ENCODE assay signal across 8 cellular contexts in genomic region chr11:65615950-65616574, GRCh38. TPM values are rescaled to one million over a fixed set of nuclear protein-coding genes. Genes with fewer than 3 reads are reported as not detected.
DNase-seq lines count a peak whose midpoint lies in the region; ATAC-seq and TF ChIP-seq lines count a peak whose summit lies in the region.

No MANE protein-coding gene starts in this region.

- H3K27ac Mint-ChIP-seq in activated CD4-positive, alpha-beta T cell treated with anti-CD3 and anti-CD28 coated beads for 36 hours, result peak overlapping the region; percentile 94
- H3K27ac Mint-ChIP-seq in T-cell (peak overlapping the region; percentile 95 to 97), endothelial cell (ENCODE audit: unreplicated experiment) (peak overlapping the region; percentile 87)
- H3K27ac Mint-ChIP-seq in naive thymus-derived CD8-positive, alpha-beta T cell, result peak overlapping the region; percentile 88 to 99 (median 97)

- POLR2A ChIA-PET in activated CD4-positive, alpha-beta T cell treated with anti-CD3 and anti-CD28 coated beads for 36 hours (lab: Charles Lee), result interaction anchor here (0.8 to 1.4 kb wide), 7 partner anchors 22 to 191 kb away, joined by 3 to 9 read pairs (median 4); partner anchors contain the start of genes EHBP1L1, MALAT1, SCYL1 and SIPA1
- POLR2A ChIA-PET in T-cell (lab: Charles Lee), result interaction anchor here (0.5 to 1.5 kb wide), 4 partner anchors 22 to 243 kb away, joined by 3 to 9 read pairs (median 6); partner anchors contain the start of genes FAM89B (in 1 of the 2) and SIPA1 (in 1 of the 2)
- POLR2A ChIA-PET in naive thymus-derived CD8-positive, alpha-beta T cell (lab: Charles Lee), result interaction anchor here (0.6 to 38.5 kb wide), 29 partner anchors 10 to 652 kb away, joined by 3 to 1068 read pairs (median 7); partner anchors contain the start of genes BANF1, CCDC85B, EHBP1L1 and EIF1AD

- peak overlapping the region; percentile 96 for H3K4me3 Mint-ChIP-seq in activated CD4-positive, alpha-beta T cell treated with anti-CD3 and anti-CD28 coated beads for 36 hours
- H3K4me3 Mint-ChIP-seq in T-cell (peak overlapping the region; percentile 91 to 96 (median 93)), endothelial cell (ENCODE audit: unreplicated experiment) (peak overlapping the region; percentile 98)
- H3K4me3 Mint-ChIP-seq in naive thymus-derived CD8-positive, alpha-beta T cell, result peak overlapping the region; percentile 94 to 99 (median 96)

- no peak for TF ChIP-seq CTCF in endothelial cell (IDR thresholded peaks at IDR 0.05; ENCODE audit: unreplicated experiment)

- peaks cover 31% of the 10 kb centered on the region for H3K4me1 Mint-ChIP-seq in activated CD4-positive, alpha-beta T cell treated with anti-CD3 and anti-CD28 coated beads for 36 hours
- H3K4me1 Mint-ChIP-seq in T-cell, result peaks cover 39 to 51% (median 45%) of the 10 kb centered on the region in 3 donors
- H3K4me1 Mint-ChIP-seq in endothelial cell (ENCODE audit: unreplicated experiment), result peaks cover 19% of the 10 kb centered on the region
- H3K4me1 Mint-ChIP-seq in naive thymus-derived CD8-positive, alpha-beta T cell, result peaks cover 19 to 50% (median 45%) of the 10 kb centered on the region in 4 donors

- in situ Hi-C loops in KBM-7 (cut with MboI; ENCODE audit: low pct_unique_long_range_greater_than_20kb, low sequenced_read_pairs), result no loop called here

- CTCF ChIA-PET in activated CD4-positive, alpha-beta T cell treated with anti-CD3 and anti-CD28 coated beads for 36 hours (lab: Charles Lee), result interaction anchor here (0.8 to 1.8 kb wide), 11 partner anchors 10 to 429 kb away, joined by 3 to 20 read pairs (median 4); partner anchors contain the start of genes CCDC85B, FAM89B, SIPA1 and ZNRD2
- CTCF ChIA-PET in T-cell (lab: Charles Lee), result interaction anchor here in 1 of 2 donors (0.6 to 1.8 kb wide), 7 partner anchors 22 to 1862 kb away, joined by 3 to 11 read pairs (median 6); partner anchors contain the start of genes CFL1, FIBP, MUS81 and SIPA1

- ATAC-seq in activated CD4-positive, alpha-beta T cell treated with anti-CD3 and anti-CD28 coated beads for 36 hours, result no peak
- ATAC-seq in HG02973 (IDR thresholded peaks at IDR 0.05; ENCODE audit: unreplicated experiment) (peak; percentile 2), T-cell (replicated peaks in 1 of 4) (no peak), GM18873 (IDR thresholded peaks at IDR 0.05; ENCODE audit: low FRiP score, unreplicated experiment) (no peak)
- ATAC-seq in naive thymus-derived CD8-positive, alpha-beta T cell, result peak in 1 of 2 donors; percentile 1

- intact Hi-C loops in activated CD4-positive, alpha-beta T cell treated with anti-CD3 and anti-CD28 coated beads for 36 hours (cut with DNase I, micrococcal nuclease), result loop anchor here (1.0 to 2.0 kb wide), 24 partner anchors 22 to 692 kb away; partner anchors contain the start of genes SIPA1 (in 2 of the 2), SLC25A45 (in 2 of the 2), ZNRD2 (in 2 of the 2) and BANF1 (in 1 of the 2)

- peaks cover 45% of the 10 kb centered on the region for H3K36me3 Mint-ChIP-seq in activated CD4-positive, alpha-beta T cell treated with anti-CD3 and anti-CD28 coated beads for 36 hours (ENCODE audit: low read depth)
- H3K36me3 Mint-ChIP-seq in T-cell (peaks cover 4% of the 10 kb centered on the region), endothelial cell (ENCODE audit: low read depth, unreplicated experiment) (peaks cover 29% of the 10 kb centered on the region)
- peaks cover 0 to 30% (median 3%) of the 10 kb centered on the region in 3 donors for H3K36me3 Mint-ChIP-seq in naive thymus-derived CD8-positive, alpha-beta T cell

- DNase-seq in activated CD4-positive, alpha-beta T cell treated with anti-CD3 and anti-CD28 coated beads for 36 hours, result peak; percentile 68
- no peak for DNase-seq in activated CD4-positive, alpha-beta T cell treated with anti-CD3 and anti-CD28 coated beads for 1 hour
- peak in 7 of 34 experiments; percentile 15 to 47 (median 30) for DNase-seq in T-cell
- DNase-seq in endothelial cell (ENCODE audit: low spot score), result peak; percentile 60
- peak in 1 of 10 donors; percentile 51 for DNase-seq in naive thymus-derived CD8-positive, alpha-beta T cell
- DNase-seq in KBM-7, result no peak

- no peaks in the 10 kb centered on the region for H3K9me3 Mint-ChIP-seq in activated CD4-positive, alpha-beta T cell treated with anti-CD3 and anti-CD28 coated beads for 36 hours (ENCODE audit: low read depth)
- no peaks in the 10 kb centered on the region for H3K9me3 Mint-ChIP-seq in T-cell
- H3K9me3 Mint-ChIP-seq in endothelial cell (ENCODE audit: unreplicated experiment), result no peaks in the 10 kb centered on the region
- H3K9me3 Mint-ChIP-seq in naive thymus-derived CD8-positive, alpha-beta T cell, result no peaks in the 10 kb centered on the region

- H3K27me3 Mint-ChIP-seq in activated CD4-positive, alpha-beta T cell treated with anti-CD3 and anti-CD28 coated beads for 36 hours, result no peaks in the 10 kb centered on the region
- H3K27me3 Mint-ChIP-seq in T-cell (no peaks in the 10 kb centered on the region), endothelial cell (ENCODE audit: unreplicated experiment) (peaks cover 30% of the 10 kb centered on the region)
- H3K27me3 Mint-ChIP-seq in naive thymus-derived CD8-positive, alpha-beta T cell, result peaks cover 0 to 2% (median 0%) of the 10 kb centered on the region in 5 donors

RNA-seq across cellular contexts. Expression of gene PCNX3, which starts 0.5 kb away (rescaled TPM):
- 10 to 100 TPM; 27.9 to 30.7 TPM for total RNA-seq in activated CD4-positive, alpha-beta T cell treated with anti-CD3 and anti-CD28 coated beads for 36 hours
- total RNA-seq in T-cell (10 to 100 TPM; 54.2 to 74.7 (median 66.8) TPM), endothelial cell (ENCODE audit: unreplicated experiment) (76.1 TPM)
- 10 to 100 TPM; 57.4 to 64.2 TPM for total RNA-seq in naive thymus-derived CD8-positive, alpha-beta T cell
- polyA plus RNA-seq in naive thymus-derived CD8-positive, alpha-beta T cell, result 1 to 10 TPM in 2 of 3 donors, under 1 TPM in 1; 0.96 to 6.5 (median 2.2) TPM

RNA-seq across cellular contexts. Expression of gene MAP3K11, which starts 2.0 kb away (rescaled TPM):
- total RNA-seq in activated CD4-positive, alpha-beta T cell treated with anti-CD3 and anti-CD28 coated beads for 36 hours, result 10 to 100 TPM; 47.4 to 54.3 TPM
- total RNA-seq in T-cell, result 100 to 1,000 TPM in 2 of 5 donors, 10 to 100 TPM in 3; 60.8 to 110 (median 84.0) TPM
- total RNA-seq in endothelial cell (ENCODE audit: unreplicated experiment), result 238 TPM
- 10 to 100 TPM; 61.6 to 66.3 TPM for total RNA-seq in naive thymus-derived CD8-positive, alpha-beta T cell
- polyA plus RNA-seq in naive thymus-derived CD8-positive, alpha-beta T cell, result 10 to 100 TPM in 2 of 3 donors, 1 to 10 TPM in 1; 8.7 to 20.5 (median 12.7) TPM

RNA-seq across cellular contexts. Expression of gene KCNK7, which starts 20.5 kb away (rescaled TPM):
- under 1 TPM; 0.27 to 0.37 TPM for total RNA-seq in activated CD4-positive, alpha-beta T cell treated with anti-CD3 and anti-CD28 coated beads for 36 hours
- total RNA-seq in T-cell (1 to 10 TPM; 2.3 to 8.0 (median 3.6) TPM), endothelial cell (ENCODE audit: unreplicated experiment) (2.0 TPM)
- 1 to 10 TPM; 2.4 to 5.0 TPM for total RNA-seq in naive thymus-derived CD8-positive, alpha-beta T cell
- polyA plus RNA-seq in naive thymus-derived CD8-positive, alpha-beta T cell, result under 1 TPM in 1 of 3 donors, not detected in 2; 0.34 TPM

RNA-seq across cellular contexts. Expression of gene SIPA1, which starts 21.8 kb away (rescaled TPM):
- 100 to 1,000 TPM; 181 to 202 TPM for total RNA-seq in activated CD4-positive, alpha-beta T cell treated with anti-CD3 and anti-CD28 coated beads for 36 hours
- 100 to 1,000 TPM; 179 to 285 (median 200) TPM for total RNA-seq in T-cell
- total RNA-seq in endothelial cell (ENCODE audit: unreplicated experiment), result 267 TPM
- 100 to 1,000 TPM; 155 to 157 TPM for total RNA-seq in naive thymus-derived CD8-positive, alpha-beta T cell
- polyA plus RNA-seq in naive thymus-derived CD8-positive, alpha-beta T cell, result 100 to 1,000 TPM; 118 to 238 (median 140) TPM

RNA-seq across cellular contexts. Expression of gene EHBP1L1, which starts 40.2 kb away (rescaled TPM):
- 10 to 100 TPM; 88.3 to 98.8 TPM for total RNA-seq in activated CD4-positive, alpha-beta T cell treated with anti-CD3 and anti-CD28 coated beads for 36 hours
- total RNA-seq in T-cell (100 to 1,000 TPM; 115 to 170 (median 150) TPM), endothelial cell (ENCODE audit: unreplicated experiment) (4.7 TPM)
- total RNA-seq in naive thymus-derived CD8-positive, alpha-beta T cell, result 100 to 1,000 TPM; 101 to 108 TPM
- 10 to 100 TPM; 10.8 to 19.8 (median 11.5) TPM for polyA plus RNA-seq in naive thymus-derived CD8-positive, alpha-beta T cell

Comparison
In these comparisons a context has a peak if more than half of its experiments do, and no peak if none do; other contexts are left out.
1. DNase-seq: peak in activated CD4-positive, alpha-beta T cell treated with anti-CD3 and anti-CD28 coated beads for 36 hours (single experiment) and endothelial cell (single experiment); none in activated CD4-positive, alpha-beta T cell treated with anti-CD3 and anti-CD28 coated beads for 1 hour (single experiment) and KBM-7 (single experiment).
2. Peak in every context shown above with its lines, with median percentiles within 50 percentile points of each other: H3K27ac Mint-ChIP-seq and H3K4me3 Mint-ChIP-seq.